19 cellular contexts compared by ENCODE assay signal in the genomic region with DNA sequence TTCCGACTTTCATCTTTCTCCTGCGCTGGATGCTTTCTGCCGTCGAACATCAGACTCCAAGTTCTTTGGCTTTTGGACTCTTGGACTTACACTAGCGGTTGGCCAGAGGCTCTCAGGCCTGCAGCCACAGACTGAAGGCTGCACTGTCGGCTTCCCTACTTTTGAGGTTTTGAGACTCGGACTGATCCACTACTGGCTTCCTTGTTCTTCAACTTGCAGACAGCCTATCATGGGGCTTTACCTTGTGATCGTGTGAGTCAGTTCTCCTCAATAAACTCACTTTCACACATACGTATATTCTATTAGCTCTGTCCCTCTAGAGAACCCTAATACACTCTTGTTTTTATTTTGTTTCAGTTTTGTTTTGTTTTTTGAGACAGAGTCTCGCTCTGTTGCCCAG. TPM values are rescaled to one million over a fixed set of nuclear protein-coding genes. Genes with fewer than 3 reads are reported as not detected.
DNase-seq lines count a peak whose midpoint lies in the region; ATAC-seq and TF ChIP-seq lines count a peak whose summit lies in the region.
"Had no signal": no experiment of that assay in that cellular context is flagged by ENCODE, and none has a peak within 500 bp of the region (broad histone marks: within the 10 kb centered on the region; RNA-seq: fewer than 3 reads in every experiment).

No MANE protein-coding gene starts in this region.

- H3K4me1 Mint-ChIP-seq in progenitor cell of endocrine pancreas (ENCODE audit: low read depth), result peaks cover 7% of the 10 kb centered on the region

- intact Hi-C loops in cardiac septum (cut with DNase I), result no loop called here

- H3K4me3 Mint-ChIP-seq in progenitor cell of endocrine pancreas (ENCODE audit: low read depth), result no peak overlapping the region

- H3K36me3 Mint-ChIP-seq in progenitor cell of endocrine pancreas (ENCODE audit: insufficient read depth), result peaks cover 12% of the 10 kb centered on the region

- H3K9me3 Mint-ChIP-seq in progenitor cell of endocrine pancreas (ENCODE audit: low read depth), result no peaks in the 10 kb centered on the region

- no peaks in the 10 kb centered on the region for H3K27me3 Mint-ChIP-seq in progenitor cell of endocrine pancreas

- DNase-seq in Ammon's horn (ENCODE audit: low spot score) (peak; percentile 37), left lobe of liver (ENCODE audit: low spot score) (no peak), progenitor cell of endocrine pancreas (ENCODE audit: low spot score, unreplicated experiment) (no peak), cardiac septum (ENCODE audit: low spot score) (no peak)
- no peak for DNase-seq in activated T-cell treated with anti-CD3 and anti-CD28 coated beads, Interleukin-2, amount 50 U/mL, for 48 hours
- DNase-seq: AML-193, EL, GF-D8, MG63, NCI-H1417 treated with DMSO at 0.1 percent for 48 hours, NCI-H187 treated with DMSO at 0.1 percent for 48 hours, NCI-H2107, NCI-H446 treated with DMSO at 0.1 percent for 48 hours, NCI-H526 treated with DMSO at 0.1 percent for 48 hours had no signal

- no peak for TF ChIP-seq CTCF in progenitor cell of endocrine pancreas (IDR thresholded peaks at IDR 0.05; ENCODE audit: unreplicated experiment)

- peak overlapping the region; percentile 43 for H3K27ac Mint-ChIP-seq in progenitor cell of endocrine pancreas

- ATAC-seq in HG02610 (IDR thresholded peaks at IDR 0.05; ENCODE audit: unreplicated experiment), result peak; percentile 47
- peak; percentile 58 for ATAC-seq in left lobe of liver
- ATAC-seq in GM21529 (IDR thresholded peaks at IDR 0.05; ENCODE audit: unreplicated experiment), result no peak
- ATAC-seq in HG03139 (IDR thresholded peaks at IDR 0.05; ENCODE audit: unreplicated experiment), result no peak
- ATAC-seq: K562, Right ventricle myocardium inferior had no signal

RNA-seq across cellular contexts. Expression of a gene that starts 10.3 kb away (rescaled TPM):
- total RNA-seq in left lobe of liver (12.2 TPM), progenitor cell of endocrine pancreas (26.9 and 29.3 TPM in 2 replicates), cardiac septum (17.9 TPM)

RNA-seq across cellular contexts. Expression of a gene that starts 10.5 kb away (rescaled TPM):
- total RNA-seq in left lobe of liver (74.9 TPM), progenitor cell of endocrine pancreas (28.2 and 28.5 TPM in 2 replicates), cardiac septum (9.6 TPM)

Comparison
In these comparisons a context has a peak if more than half of its experiments do, and no peak if none do; other contexts are left out.
1. ATAC-seq: peak in HG02610 (single experiment) and left lobe of liver (single experiment); none in GM21529 (single experiment) and HG03139 (single experiment).